In the genomic region with DNA sequence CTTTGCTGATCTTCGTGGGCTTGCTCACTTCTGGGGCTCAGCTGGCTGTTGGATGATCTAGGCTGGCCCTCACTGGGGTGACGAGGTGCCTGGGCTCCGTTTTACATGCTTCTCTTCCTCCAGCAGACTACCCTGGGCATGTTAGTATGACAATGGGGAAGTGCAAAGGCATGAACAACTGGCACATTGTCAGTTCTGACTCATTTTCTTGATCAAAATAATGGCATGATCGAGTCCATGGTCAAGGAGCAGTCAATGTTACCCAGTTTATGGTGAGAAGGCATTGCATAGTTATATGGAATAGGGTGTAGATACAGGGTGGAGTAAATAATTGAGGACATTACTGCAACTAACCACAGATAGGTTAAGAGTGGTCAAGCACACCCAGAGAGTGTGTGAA, we compare ENCODE assay signal across 23 cellular contexts. TPM values are rescaled to one million over a fixed set of nuclear protein-coding genes. Genes with fewer than 3 reads are reported as not detected.
"Had no signal": no experiment of that assay in that cellular context is flagged by ENCODE, and none has a peak within 500 bp of the region (broad histone marks: within the 10 kb centered on the region; RNA-seq: fewer than 3 reads in every experiment).

No MANE protein-coding gene starts in this region.

- H3K4me3 Mint-ChIP-seq: activated CD8-positive, alpha-beta T cell treated with anti-CD3 and anti-CD28 coated beads, Interleukin-2, amount 10 ng/mL, durations not matched to agents 7 days and 5 days; activated naive CD8-positive, alpha-beta T cell treated with anti-CD3 and anti-CD28 coated beads, Interleukin-2, amount 10 ng/mL, durations not matched to agents 7 days and 5 days; T-helper 17 cell; WTC11 had no signal

- H3K36me3 Mint-ChIP-seq: activated naive CD8-positive, alpha-beta T cell treated with anti-CD3 and anti-CD28 coated beads, Interleukin-2, amount 10 ng/mL, durations not matched to agents 7 days and 5 days had no signal

- H3K36me3 ChIP-seq: breast epithelium had no signal

- DNase-seq: activated CD4-positive, alpha-beta T cell treated with anti-CD3 and anti-CD28 coated beads for 48 hours; activated CD4-positive, alpha-beta T cell treated with anti-CD3 and anti-CD28 coated beads, Interleukin-2, amount 50 U/mL, for 4 hours; activated CD4-positive, CD25-positive, alpha-beta regulatory T cell treated with anti-CD3 and anti-CD28 coated beads, Interleukin-2, amount 50 U/mL, for 72 hours; activated CD8-positive, alpha-beta memory T cell treated with anti-CD3 and anti-CD28 coated beads, Interleukin-2, amount 50 U/mL, for 48 hours; activated CD8-positive, alpha-beta T cell treated with anti-CD3 and anti-CD28 coated beads, Interleukin-2, amount 10 ng/mL, durations not matched to agents 7 days and 5 days; activated naive CD4-positive, alpha-beta T cell treated with anti-CD3 and anti-CD28 coated beads, Interleukin-2, amount 50 U/mL, for 16 hours; activated naive CD8-positive, alpha-beta T cell treated with anti-CD3 and anti-CD28 coated beads, Interleukin-2, amount 10 ng/mL, durations not matched to agents 7 days and 5 days; activated T-cell treated with anti-CD3 and anti-CD28 coated beads, Interleukin-2, amount 50 U/mL, for 1 hour; aorta; central memory CD4-positive, alpha-beta T cell; Karpas-422; NCI-H1048; NCI-H146; NCI-H187 treated with DMSO at 0.1 percent for 48 hours; NCI-H2081 treated with DMSO at 0.1 percent for 48 hours; NCI-H446; NCI-H524; PC-3; SIG-M5; T-helper 17 cell; T-helper 9 cell had no signal

- ATAC-seq: activated CD8-positive, alpha-beta T cell treated with anti-CD3 and anti-CD28 coated beads, Interleukin-2, amount 10 ng/mL, durations not matched to agents 7 days and 5 days; PC-3; T-helper 17 cell; WTC11 had no signal

- H3K4me1 Mint-ChIP-seq: activated naive CD8-positive, alpha-beta T cell treated with anti-CD3 and anti-CD28 coated beads, Interleukin-2, amount 10 ng/mL, durations not matched to agents 7 days and 5 days; T-helper 17 cell had no signal

- H3K27ac Mint-ChIP-seq: activated CD8-positive, alpha-beta T cell treated with anti-CD3 and anti-CD28 coated beads, Interleukin-2, amount 10 ng/mL, durations not matched to agents 7 days and 5 days; activated naive CD8-positive, alpha-beta T cell treated with anti-CD3 and anti-CD28 coated beads, Interleukin-2, amount 10 ng/mL, durations not matched to agents 7 days and 5 days; T-helper 17 cell; WTC11 had no signal

- H3K4me1 ChIP-seq: breast epithelium had no signal

- H3K27me3 ChIP-seq: breast epithelium had no signal

- H3K4me3 ChIP-seq: breast epithelium had no signal

- H3K9me3 ChIP-seq: breast epithelium had no signal

- H3K27ac ChIP-seq: breast epithelium had no signal

RNA-seq across cellular contexts. Expression of a gene that starts 10.0 kb away (rescaled TPM):
- total RNA-seq: activated CD8-positive, alpha-beta T cell treated with anti-CD3 and anti-CD28 coated beads, Interleukin-2, amount 10 ng/mL, durations not matched to agents 7 days and 5 days; activated naive CD8-positive, alpha-beta T cell treated with anti-CD3 and anti-CD28 coated beads, Interleukin-2, amount 10 ng/mL, durations not matched to agents 7 days and 5 days; aorta; PC-3; T-helper 17 cell; WTC11 had no signal
- polyA plus RNA-seq: aorta had no signal
